Comparison of ENCODE assay signal across 23 cellular contexts in the genomic region with DNA sequence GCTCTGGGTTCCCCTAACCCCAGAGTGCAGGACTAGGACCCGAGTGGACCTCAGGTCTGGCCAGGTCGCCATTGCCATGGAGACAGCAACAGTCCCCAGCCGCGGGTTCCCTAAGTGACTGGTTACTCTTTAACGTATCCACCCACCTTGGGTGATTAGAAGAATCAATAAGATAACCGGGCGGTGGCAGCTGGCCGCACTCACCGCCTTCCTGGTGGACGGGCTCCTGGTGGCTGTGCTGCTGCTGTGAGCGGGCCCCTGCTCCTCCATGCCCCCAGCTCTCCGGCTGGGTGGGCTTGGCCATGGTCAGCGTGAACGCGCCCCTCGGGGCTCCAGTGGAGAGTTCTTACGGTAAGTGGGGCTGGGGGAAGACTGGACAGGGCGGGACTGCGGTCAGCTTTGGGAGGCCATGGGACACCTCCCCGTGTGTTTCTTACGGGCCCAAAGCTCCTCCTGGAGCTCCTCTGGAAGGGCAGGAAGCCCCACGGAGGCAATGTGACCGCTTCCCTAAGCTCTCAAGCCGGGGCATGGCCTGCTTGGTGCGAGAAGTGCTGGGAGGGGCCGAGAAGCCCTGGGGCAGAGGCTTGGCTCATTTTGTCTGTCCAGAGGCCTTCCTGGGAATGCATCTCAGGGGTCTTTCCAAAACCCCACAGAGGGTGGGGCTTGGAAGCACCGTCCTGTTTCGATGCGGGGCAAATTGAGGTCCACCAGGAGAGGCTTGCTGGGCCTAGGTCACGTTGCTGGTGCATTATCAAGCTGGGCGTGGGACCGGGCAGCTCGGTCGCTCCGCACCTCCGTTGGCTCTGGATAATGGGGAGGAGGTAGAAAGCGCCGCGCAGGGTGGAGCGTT. TPM values are rescaled to one million over a fixed set of nuclear protein-coding genes. Genes with fewer than 3 reads are reported as not detected.
DNase-seq lines count a peak whose midpoint lies in the region; ATAC-seq, FAIRE-seq and TF ChIP-seq lines count a peak whose summit lies in the region.
"Had no signal": no experiment of that assay in that cellular context is flagged by ENCODE, and none has a peak within 500 bp of the region (broad histone marks: within the 10 kb centered on the region; RNA-seq: fewer than 3 reads in every experiment).

Gene HNF4A (plus strand): TSS at position 197 of the 850 bp plus-strand sequence. CDS start 106 bp downstream, at position 303.

- no peaks in the 10 kb centered on the region for H3K9me3 Mint-ChIP-seq in stimulated activated effector memory CD8-positive, alpha-beta T cell treated with anti-CD3 and anti-CD28 coated beads, Interleukin-12 subunit alpha, Interleukin-12 subunit beta, amount 100 ng/mL, for 72 hours
- H3K9me3 Mint-ChIP-seq in naive thymus-derived CD4-positive, alpha-beta T cell = no peaks in the 10 kb centered on the region
- H3K9me3 Mint-ChIP-seq: CD4-positive, alpha-beta T cell; effector memory CD8-positive, alpha-beta T cell had no signal

- H3K27ac ChIP-seq in kidney (ENCODE audit: low read depth in 2 of 2, low read length in 2 of 2) (no peak within 1 kb of the TSS), pancreas (peak within 1 kb of the TSS; percentile 88 to 93 (median 92))
- no peak within 1 kb of the TSS for H3K27ac ChIP-seq in naive thymus-derived CD4-positive, alpha-beta T cell (ENCODE audit: low read depth, low read length)

- H3K27ac Mint-ChIP-seq in stimulated activated effector memory CD8-positive, alpha-beta T cell treated with anti-CD3 and anti-CD28 coated beads, Interleukin-12 subunit alpha, Interleukin-12 subunit beta, amount 100 ng/mL, for 72 hours = no peak within 1 kb of the TSS
- no peak within 1 kb of the TSS for H3K27ac Mint-ChIP-seq in naive thymus-derived CD4-positive, alpha-beta T cell
- H3K27ac Mint-ChIP-seq: CD4-positive, alpha-beta T cell; effector memory CD8-positive, alpha-beta T cell; memory B cell had no signal

- DNase-seq in DMS53 (lab: John Stamatoyannopoulos, UW) (peak; percentile 89), LoVo (ENCODE audit: low spot score) (peak; percentile 76), kidney (no peak), pancreas (peak; percentile 80 to 93 (median 85)), inferior parietal cortex (ENCODE audit: extremely low spot score) (no peak)
- DNase-seq in stimulated activated effector memory CD8-positive, alpha-beta T cell treated with anti-CD3 and anti-CD28 coated beads, Interleukin-12 subunit alpha, Interleukin-12 subunit beta, amount 100 ng/mL, for 72 hours (ENCODE audit: low spot score in 2 of 2) = no peak
- no peak for DNase-seq in naive thymus-derived CD4-positive, alpha-beta T cell
- DNase-seq: activated CD4-positive, alpha-beta T cell treated with anti-CD3 and anti-CD28 coated beads for 48 hours; activated CD8-positive, alpha-beta memory T cell treated with anti-CD3 and anti-CD28 coated beads, Interleukin-2, amount 50 U/mL, for 4 hours; activated effector memory CD4-positive, alpha-beta T cell treated with anti-CD3 and anti-CD28 coated beads, Interleukin-2, amount 50 U/mL, for 16 hours; CD4-positive, alpha-beta T cell; effector memory CD8-positive, alpha-beta T cell; head of caudate nucleus; NCI-H1417 treated with DMSO at 0.1 percent for 48 hours; stimulated activated naive CD4-positive, alpha-beta T cell treated with Interleukin-2 at 50 U/mL for 16 hours; trophoblast cell had no signal

- H3K27me3 ChIP-seq in pancreas = no peaks in the 10 kb centered on the region
- H3K27me3 ChIP-seq in naive thymus-derived CD4-positive, alpha-beta T cell (ENCODE audit: control insufficient read depth in 2 of 2, insufficient read depth in 2 of 2, low read length in 2 of 2) = no peaks in the 10 kb centered on the region

- H3K4me1 Mint-ChIP-seq in stimulated activated effector memory CD8-positive, alpha-beta T cell treated with anti-CD3 and anti-CD28 coated beads, Interleukin-12 subunit alpha, Interleukin-12 subunit beta, amount 100 ng/mL, for 72 hours = no peaks in the 10 kb centered on the region
- H3K4me1 Mint-ChIP-seq in naive thymus-derived CD4-positive, alpha-beta T cell = peaks cover 0 to 10% (median 0%) of the 10 kb centered on the region in 7 donors

- FAIRE-seq in kidney (lab: Jason Lieb, UNC) (no peak), pancreas (lab: Jason Lieb, UNC) (no peak)
- FAIRE-seq: H54 had no signal

- H3K9me3 ChIP-seq in kidney (ENCODE audit: control insufficient read depth in 1 of 2, low read length in 2 of 2) (no peaks in the 10 kb centered on the region), pancreas (no peaks in the 10 kb centered on the region)
- H3K9me3 ChIP-seq in naive thymus-derived CD4-positive, alpha-beta T cell (ENCODE audit: control insufficient read depth in 2 of 3, low read length in 3 of 3) = no peaks in the 10 kb centered on the region

- POLR2A ChIA-PET in naive thymus-derived CD4-positive, alpha-beta T cell (lab: Charles Lee) = no interaction called here

- H3K36me3 ChIP-seq in kidney (ENCODE audit: control insufficient read depth in 1 of 2, insufficient read depth in 2 of 2, low read length in 2 of 2) (peaks cover 0 to 3% of the 10 kb centered on the region in 2 donors), pancreas (no peaks in the 10 kb centered on the region)
- H3K36me3 ChIP-seq in naive thymus-derived CD4-positive, alpha-beta T cell (ENCODE audit: control insufficient read depth in 2 of 3, insufficient read depth in 3 of 3, low read length in 3 of 3) = no peaks in the 10 kb centered on the region

- H3K27me3 Mint-ChIP-seq in naive thymus-derived CD4-positive, alpha-beta T cell = peaks cover 0 to 22% (median 5%) of the 10 kb centered on the region in 5 donors

- no peaks in the 10 kb centered on the region for H3K36me3 Mint-ChIP-seq in stimulated activated effector memory CD8-positive, alpha-beta T cell treated with anti-CD3 and anti-CD28 coated beads, Interleukin-12 subunit alpha, Interleukin-12 subunit beta, amount 100 ng/mL, for 72 hours
- no peaks in the 10 kb centered on the region for H3K36me3 Mint-ChIP-seq in naive thymus-derived CD4-positive, alpha-beta T cell

- TF ChIP-seq CTCF in kidney (IDR thresholded peaks at IDR 0.05; ENCODE audit: borderline replicate concordance, extremely low read depth, insufficient read depth) = no peak
- no peak for TF ChIP-seq CTCF in pancreas (IDR thresholded peaks at IDR 0.05)

- H3K9ac ChIP-seq in kidney (ENCODE audit: low read length in 2 of 2) = no peak within 1 kb of the TSS

- H3K4me1 ChIP-seq in kidney (ENCODE audit: control insufficient read depth in 1 of 2, insufficient read depth in 1 of 2, low read depth in 1 of 2, low read length in 2 of 2) = peaks cover 5 to 6% of the 10 kb centered on the region in 2 donors
- H3K4me1 ChIP-seq in pancreas = peaks cover 0 to 27% (median 14%) of the 10 kb centered on the region in 3 donors
- H3K4me1 ChIP-seq in naive thymus-derived CD4-positive, alpha-beta T cell (ENCODE audit: control insufficient read depth in 2 of 2, insufficient read depth in 2 of 2, low read length in 2 of 2) = no peaks in the 10 kb centered on the region

- peak; percentile 91 to 95 (median 92) for ATAC-seq in pancreas
- ATAC-seq in activated CD4-positive, CD25-positive, alpha-beta regulatory T cell treated with anti-CD3 and anti-CD28 coated beads, Interleukin-2, amount 50 U/mL, for 24 hours = no peak
- no peak for ATAC-seq in stimulated activated effector memory CD8-positive, alpha-beta T cell treated with anti-CD3 and anti-CD28 coated beads, Interleukin-12 subunit alpha, Interleukin-12 subunit beta, amount 100 ng/mL, for 72 hours
- ATAC-seq in naive thymus-derived CD4-positive, alpha-beta T cell = no peak
- ATAC-seq: effector memory CD8-positive, alpha-beta T cell; SK-N-SH treated with all-trans-retinoic acid at 6 μM for 48 hours had no signal

- no peak within 1 kb of the TSS for H3K4me3 ChIP-seq in kidney (ENCODE audit: low read length in 2 of 2)
- H3K4me3 ChIP-seq in pancreas = peak within 1 kb of the TSS; percentile 48 to 67 (median 66)
- H3K4me3 ChIP-seq in naive thymus-derived CD4-positive, alpha-beta T cell (ENCODE audit: low read length) = no peak within 1 kb of the TSS

- 9 to 15% methylated on average over 40 of the region's 40 CpGs for WGBS in pancreas, 2 donors

- H3K4me3 Mint-ChIP-seq in stimulated activated effector memory CD8-positive, alpha-beta T cell treated with anti-CD3 and anti-CD28 coated beads, Interleukin-12 subunit alpha, Interleukin-12 subunit beta, amount 100 ng/mL, for 72 hours = no peak within 1 kb of the TSS
- H3K4me3 Mint-ChIP-seq in naive thymus-derived CD4-positive, alpha-beta T cell = no peak within 1 kb of the TSS
- H3K4me3 Mint-ChIP-seq: CD4-positive, alpha-beta T cell; effector memory CD8-positive, alpha-beta T cell; memory B cell; neural crest cell had no signal

- intact Hi-C loops in kidney (cut with DNase I) (no loop called here), pancreas (cut with DNase I) (no loop called here)
- intact Hi-C loops in naive thymus-derived CD4-positive, alpha-beta T cell (cut with micrococcal nuclease) = no loop called here

- CTCF ChIA-PET in naive thymus-derived CD4-positive, alpha-beta T cell (lab: Charles Lee) = no interaction called here

RNA-seq across cellular contexts. Expression of gene HNF4A, which starts in this region (rescaled TPM):
- total RNA-seq in kidney (26.0 TPM), pancreas (10 to 100 TPM; 19.6 to 29.2 (median 23.1) TPM)
- polyA plus RNA-seq in kidney (ENCODE audit: insufficient read depth, low read depth, low replicate concordance) (42.1 TPM), pancreas (1 to 10 TPM; 7.4 to 8.8 TPM)
- not detected for total RNA-seq in naive thymus-derived CD4-positive, alpha-beta T cell
- polyA plus RNA-seq in naive thymus-derived CD4-positive, alpha-beta T cell = not detected
- total RNA-seq: CD4-positive, alpha-beta T cell; Daoy; LHCN-M2; neural crest cell had no signal

Comparison
In these comparisons a context has a peak if more than half of its experiments do, and no peak if none do; other contexts are left out.
1. RNA of gene HNF4A (total RNA-seq): 26.0 TPM in kidney (single experiment) and 19.6 to 29.2 TPM in pancreas; not detected in naive thymus-derived CD4-positive, alpha-beta T cell; every median in the first group is over 10 times any median in the second.
2. RNA of gene HNF4A (polyA plus RNA-seq): 42.1 TPM in kidney (single experiment) and 7.4 to 8.8 TPM in pancreas; not detected in naive thymus-derived CD4-positive, alpha-beta T cell; every median in the first group is over 4 times any median in the second.
3. DNase-seq: peak in DMS53 (single experiment), LoVo (single experiment) and pancreas (6 of 6); none in kidney (single experiment), inferior parietal cortex (single experiment), stimulated activated effector memory CD8-positive, alpha-beta T cell treated with anti-CD3 and anti-CD28 coated beads, Interleukin-12 subunit alpha, Interleukin-12 subunit beta, amount 100 ng/mL, for 72 hours (0 of 2) and naive thymus-derived CD4-positive, alpha-beta T cell (0 of 9).
4. H3K27ac ChIP-seq: peak in pancreas (4 of 4); none in kidney (0 of 2) and naive thymus-derived CD4-positive, alpha-beta T cell (single experiment).
5. H3K4me3 ChIP-seq: peak in pancreas (4 of 4); none in kidney (0 of 2) and naive thymus-derived CD4-positive, alpha-beta T cell (single experiment).
6. ATAC-seq: peak in pancreas (4 of 4); none in activated CD4-positive, CD25-positive, alpha-beta regulatory T cell treated with anti-CD3 and anti-CD28 coated beads, Interleukin-2, amount 50 U/mL, for 24 hours (0 of 2), stimulated activated effector memory CD8-positive, alpha-beta T cell treated with anti-CD3 and anti-CD28 coated beads, Interleukin-12 subunit alpha, Interleukin-12 subunit beta, amount 100 ng/mL, for 72 hours (single experiment) and naive thymus-derived CD4-positive, alpha-beta T cell (single experiment).